Comparison of ENCODE assay signal across 1 cellular context in genomic region chr6:146894624-146895023, GRCh38.
TF ChIP-seq lines count a peak whose summit lies in the region.

No MANE protein-coding gene starts in this region.

TF ChIP-seq in K562, 482 proteins besides CTCF, POLR2A, EP300 and RAD21 (continued from another document):
- TF ChIP-seq NFRKB (IDR thresholded peaks at IDR 0.05; ENCODE audit: low read depth) (peak; percentile 73; the same call in 1 of the 2 replicates), ZNF589 (CRISPR knock-in tag; IDR thresholded peaks at IDR 0.05; ENCODE audit: low read depth) (0 out of 2 replicates have a peak, but pooled peaks have one; percentile 25), RHOXF2B (CRISPR knock-in tag; conservative IDR thresholded peaks at IDR 0.05) (0 out of 2 replicates have a peak, but pooled peaks have one; percentile 13), POLR3G (IDR thresholded peaks at IDR 0.05; ENCODE audit: extremely low read depth, insufficient read length, insufficient replicate concordance) (no peak), GTF2A2 (tag; IDR thresholded peaks at IDR 0.05) (peak; percentile 72), DDX20 (tag; IDR thresholded peaks at IDR 0.05; ENCODE audit: low read depth) (0 out of 2 replicates have a peak, but pooled peaks have one; percentile 33), ZNF12 (CRISPR knock-in tag; IDR thresholded peaks at IDR 0.05) (peak; percentile 54; the same call in 1 of the 2 replicates), ZNF76 (CRISPR knock-in tag; IDR thresholded peaks at IDR 0.05; ENCODE audit: borderline replicate concordance) (0 out of 2 replicates have a peak, but pooled peaks have one; percentile 12), BACH1 (tag; IDR thresholded peaks at IDR 0.05) (peak; percentile 70; the same call in 1 of the 2 replicates), NR4A1 (CRISPR knock-in tag; IDR thresholded peaks at IDR 0.05) (no peak), NR4A1 (tag; IDR thresholded peaks at IDR 0.05) (peak; percentile 70; the same call in 1 of the 2 replicates), BMI1 (IDR thresholded peaks at IDR 0.05; ENCODE audit: low read length) (no peak), ZNF639 (CRISPR knock-in tag; conservative IDR thresholded peaks at IDR 0.05 in 1 of 2, IDR thresholded peaks at IDR 0.05 in 1 of 2) (peak in 1 of 2 experiments; percentile 52; a peak in 2 of 4 replicates), ZNF395 (CRISPR knock-in tag; IDR thresholded peaks at IDR 0.05) (peak; percentile 59; the same call in 1 of the 2 replicates), ELF2 (CRISPR knock-in tag; IDR thresholded peaks at IDR 0.05) (peak; percentile 75)
